Comparison of ENCODE assay signal across 1 cellular context in genomic region chr11:35036642-35037041, GRCh38.
TF ChIP-seq lines count a peak whose summit lies in the region.

No MANE protein-coding gene starts in this region.

TF ChIP-seq in K562, 482 proteins besides CTCF, POLR2A, EP300 and RAD21 (continued from another document and continues in another):
- TF ChIP-seq TAL1 (IDR thresholded peaks at IDR 0.05) (peak; percentile 57; the same call in 1 of the 2 replicates), ZNF444 (CRISPR knock-in tag; IDR thresholded peaks at IDR 0.05) (no peak), MIER1 (IDR thresholded peaks at IDR 0.05; ENCODE audit: low read depth) (no peak), ZNF668 (CRISPR knock-in tag; IDR thresholded peaks at IDR 0.05) (no peak), NR2C2 (CRISPR knock-in tag; IDR thresholded peaks at IDR 0.05) (no peak), NR2C2 (tag; IDR thresholded peaks at IDR 0.05) (peak; percentile 69), FOXP1 (CRISPR knock-in tag; IDR thresholded peaks at IDR 0.05) (no peak), DMBX1 (CRISPR knock-in tag; IDR thresholded peaks at IDR 0.05; ENCODE audit: borderline replicate concordance) (peak; percentile 35; the same call in 1 of the 2 replicates), HNRNPLL (IDR thresholded peaks at IDR 0.05; ENCODE audit: low read depth, low read length, poor library complexity, severe bottlenecking) (no peak), GATAD2B (IDR thresholded peaks at IDR 0.05; ENCODE audit: borderline replicate concordance) (no peak), TCF3 (CRISPR knock-in tag; IDR thresholded peaks at IDR 0.05) (peak; percentile 86), SUPT5H (IDR thresholded peaks at IDR 0.05) (no peak), ZNF431 (CRISPR knock-in tag; IDR thresholded peaks at IDR 0.05) (no peak), ZNF75A (CRISPR knock-in tag; IDR thresholded peaks at IDR 0.05) (no peak), CREM (IDR thresholded peaks at IDR 0.05; ENCODE audit: low read depth) (peak; percentile 33; the same call in 1 of the 2 replicates), ETS2 (tag; IDR thresholded peaks at IDR 0.05; ENCODE audit: borderline replicate concordance, poor library complexity, severe bottlenecking) (no peak), HOXB6 (CRISPR knock-in tag; IDR thresholded peaks at IDR 0.05; ENCODE audit: borderline replicate concordance) (no peak), L3MBTL2 (IDR thresholded peaks at IDR 0.05) (no peak), E2F3 (CRISPR knock-in tag; IDR thresholded peaks at IDR 0.05) (no peak), SMARCC2 (IDR thresholded peaks at IDR 0.05; ENCODE audit: low read depth) (no peak), TFE3 (CRISPR knock-in tag; IDR thresholded peaks at IDR 0.05) (no peak), ZNF140 (CRISPR knock-in tag; IDR thresholded peaks at IDR 0.05) (no peak), HNRNPK (IDR thresholded peaks at IDR 0.05; ENCODE audit: low read depth, low read length, poor library complexity, severe bottlenecking) (no peak), ARHGAP35 (IDR thresholded peaks at IDR 0.05; ENCODE audit: partially characterized antibody) (no peak), CCAR2 (IDR thresholded peaks at IDR 0.05; ENCODE audit: low read depth, low read length) (no peak), DDX20 (tag; IDR thresholded peaks at IDR 0.05; ENCODE audit: low read depth) (peak; percentile 36; the same call in 1 of the 2 replicates), PTBP1 (IDR thresholded peaks at IDR 0.05; ENCODE audit: low read depth, low read length) (no peak), ZSCAN29 (IDR thresholded peaks at IDR 0.05) (no peak), PTRF (tag; IDR thresholded peaks at IDR 0.05) (no peak), SETDB1 (IDR thresholded peaks at IDR 0.05; ENCODE audit: low read length) (no peak), KLF16 (IDR thresholded peaks at IDR 0.05) (peak; percentile 50; the same call in 1 of the 2 replicates), ELF4 (CRISPR knock-in tag; IDR thresholded peaks at IDR 0.05) (no peak), ZNF780A (CRISPR knock-in tag; IDR thresholded peaks at IDR 0.05) (no peak), ZFP1 (CRISPR knock-in tag; IDR thresholded peaks at IDR 0.05) (no peak), MED1 (CRISPR knock-in tag; IDR thresholded peaks at IDR 0.05; ENCODE audit: borderline replicate concordance) (no peak), TBL1XR1 (IDR thresholded peaks at IDR 0.05; ENCODE audit: low read length in 2 of 2) (no peak; a peak in 1 of 4 replicates), POLR2AphosphoS2 (IDR thresholded peaks at IDR 0.05; ENCODE audit: low read length) (no peak), KLF10 (CRISPR knock-in tag; IDR thresholded peaks at IDR 0.05) (no peak), POLR3A (IDR thresholded peaks at IDR 0.05; ENCODE audit: borderline replicate concordance, extremely low read depth, insufficient read depth, insufficient read length) (no peak), CREBBP (IDR thresholded peaks at IDR 0.05; ENCODE audit: low read depth, low read length) (no peak), PYGO2 (tag; IDR thresholded peaks at IDR 0.05) (no peak), NFIX (CRISPR knock-in tag; IDR thresholded peaks at IDR 0.05; ENCODE audit: low read depth) (no peak), FUS (optimal IDR thresholded peaks at IDR 0.05; ENCODE audit: low read depth, low read length) (no peak), XRCC4 (IDR thresholded peaks at IDR 0.05; ENCODE audit: extremely low read depth, insufficient read depth, insufficient read length) (no peak), IRF9 (tag; IDR thresholded peaks at IDR 0.05) (no peak), PRMT5 (CRISPR knock-in tag; IDR thresholded peaks at IDR 0.05) (no peak), ZNF384 (IDR thresholded peaks at IDR 0.05; ENCODE audit: low read depth, low read length) (no peak), ZNF316 (IDR thresholded peaks at IDR 0.05) (peak; percentile 19; the same call in 1 of the 2 replicates), ZC3H11A (IDR thresholded peaks at IDR 0.05; ENCODE audit: low read depth, low read length) (no peak), BDP1 (IDR thresholded peaks at IDR 0.05; ENCODE audit: insufficient read depth, insufficient read length) (no peak), THAP7 (CRISPR knock-in tag; IDR thresholded peaks at IDR 0.05) (no peak)
- TF ChIP-seq, protein P1, sequence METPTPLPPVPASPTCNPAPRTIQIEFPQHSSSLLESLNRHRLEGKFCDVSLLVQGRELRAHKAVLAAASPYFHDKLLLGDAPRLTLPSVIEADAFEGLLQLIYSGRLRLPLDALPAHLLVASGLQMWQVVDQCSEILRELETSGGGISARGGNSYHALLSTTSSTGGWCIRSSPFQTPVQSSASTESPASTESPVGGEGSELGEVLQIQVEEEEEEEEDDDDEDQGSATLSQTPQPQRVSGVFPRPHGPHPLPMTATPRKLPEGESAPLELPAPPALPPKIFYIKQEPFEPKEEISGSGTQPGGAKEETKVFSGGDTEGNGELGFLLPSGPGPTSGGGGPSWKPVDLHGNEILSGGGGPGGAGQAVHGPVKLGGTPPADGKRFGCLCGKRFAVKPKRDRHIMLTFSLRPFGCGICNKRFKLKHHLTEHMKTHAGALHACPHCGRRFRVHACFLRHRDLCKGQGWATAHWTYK (CRISPR knock-in tag; IDR thresholded peaks at IDR 0.05), result no peak
- TF ChIP-seq, protein P2, sequence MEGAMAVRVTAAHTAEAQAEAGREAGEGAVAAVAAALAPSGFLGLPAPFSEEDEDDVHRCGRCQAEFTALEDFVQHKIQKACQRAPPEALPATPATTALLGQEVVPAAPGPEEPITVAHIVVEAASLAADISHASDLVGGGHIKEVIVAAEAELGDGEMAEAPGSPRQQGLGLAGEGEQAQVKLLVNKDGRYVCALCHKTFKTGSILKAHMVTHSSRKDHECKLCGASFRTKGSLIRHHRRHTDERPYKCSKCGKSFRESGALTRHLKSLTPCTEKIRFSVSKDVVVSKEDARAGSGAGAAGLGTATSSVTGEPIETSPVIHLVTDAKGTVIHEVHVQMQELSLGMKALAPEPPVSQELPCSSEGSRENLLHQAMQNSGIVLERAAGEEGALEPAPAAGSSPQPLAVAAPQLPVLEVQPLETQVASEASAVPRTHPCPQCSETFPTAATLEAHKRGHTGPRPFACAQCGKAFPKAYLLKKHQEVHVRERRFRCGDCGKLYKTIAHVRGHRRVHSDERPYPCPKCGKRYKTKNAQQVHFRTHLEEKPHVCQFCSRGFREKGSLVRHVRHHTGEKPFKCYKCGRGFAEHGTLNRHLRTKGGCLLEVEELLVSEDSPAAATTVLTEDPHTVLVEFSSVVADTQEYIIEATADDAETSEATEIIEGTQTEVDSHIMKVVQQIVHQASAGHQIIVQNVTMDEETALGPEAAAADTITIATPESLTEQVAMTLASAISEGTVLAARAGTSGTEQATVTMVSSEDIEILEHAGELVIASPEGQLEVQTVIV (CRISPR knock-in tag; IDR thresholded peaks at IDR 0.05; ENCODE audit: borderline replicate concordance), result no peak
- TF ChIP-seq, protein P3, sequence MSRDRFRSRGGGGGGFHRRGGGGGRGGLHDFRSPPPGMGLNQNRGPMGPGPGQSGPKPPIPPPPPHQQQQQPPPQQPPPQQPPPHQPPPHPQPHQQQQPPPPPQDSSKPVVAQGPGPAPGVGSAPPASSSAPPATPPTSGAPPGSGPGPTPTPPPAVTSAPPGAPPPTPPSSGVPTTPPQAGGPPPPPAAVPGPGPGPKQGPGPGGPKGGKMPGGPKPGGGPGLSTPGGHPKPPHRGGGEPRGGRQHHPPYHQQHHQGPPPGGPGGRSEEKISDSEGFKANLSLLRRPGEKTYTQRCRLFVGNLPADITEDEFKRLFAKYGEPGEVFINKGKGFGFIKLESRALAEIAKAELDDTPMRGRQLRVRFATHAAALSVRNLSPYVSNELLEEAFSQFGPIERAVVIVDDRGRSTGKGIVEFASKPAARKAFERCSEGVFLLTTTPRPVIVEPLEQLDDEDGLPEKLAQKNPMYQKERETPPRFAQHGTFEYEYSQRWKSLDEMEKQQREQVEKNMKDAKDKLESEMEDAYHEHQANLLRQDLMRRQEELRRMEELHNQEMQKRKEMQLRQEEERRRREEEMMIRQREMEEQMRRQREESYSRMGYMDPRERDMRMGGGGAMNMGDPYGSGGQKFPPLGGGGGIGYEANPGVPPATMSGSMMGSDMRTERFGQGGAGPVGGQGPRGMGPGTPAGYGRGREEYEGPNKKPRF (IDR thresholded peaks at IDR 0.05; ENCODE audit: low read depth, low read length), result no peak
- TF ChIP-seq, protein P4, sequence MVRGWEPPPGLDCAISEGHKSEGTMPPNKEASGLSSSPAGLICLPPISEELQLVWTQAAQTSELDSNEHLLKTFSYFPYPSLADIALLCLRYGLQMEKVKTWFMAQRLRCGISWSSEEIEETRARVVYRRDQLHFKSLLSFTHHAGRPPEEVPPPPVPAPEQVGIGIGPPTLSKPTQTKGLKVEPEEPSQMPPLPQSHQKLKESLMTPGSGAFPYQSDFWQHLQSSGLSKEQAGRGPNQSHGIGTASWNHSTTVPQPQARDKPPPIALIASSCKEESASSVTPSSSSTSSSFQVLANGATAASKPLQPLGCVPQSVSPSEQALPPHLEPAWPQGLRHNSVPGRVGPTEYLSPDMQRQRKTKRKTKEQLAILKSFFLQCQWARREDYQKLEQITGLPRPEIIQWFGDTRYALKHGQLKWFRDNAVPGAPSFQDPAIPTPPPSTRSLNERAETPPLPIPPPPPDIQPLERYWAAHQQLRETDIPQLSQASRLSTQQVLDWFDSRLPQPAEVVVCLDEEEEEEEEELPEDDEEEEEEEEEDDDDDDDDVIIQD (CRISPR knock-in tag; IDR thresholded peaks at IDR 0.05), result no peak
- TF ChIP-seq, protein P5, sequence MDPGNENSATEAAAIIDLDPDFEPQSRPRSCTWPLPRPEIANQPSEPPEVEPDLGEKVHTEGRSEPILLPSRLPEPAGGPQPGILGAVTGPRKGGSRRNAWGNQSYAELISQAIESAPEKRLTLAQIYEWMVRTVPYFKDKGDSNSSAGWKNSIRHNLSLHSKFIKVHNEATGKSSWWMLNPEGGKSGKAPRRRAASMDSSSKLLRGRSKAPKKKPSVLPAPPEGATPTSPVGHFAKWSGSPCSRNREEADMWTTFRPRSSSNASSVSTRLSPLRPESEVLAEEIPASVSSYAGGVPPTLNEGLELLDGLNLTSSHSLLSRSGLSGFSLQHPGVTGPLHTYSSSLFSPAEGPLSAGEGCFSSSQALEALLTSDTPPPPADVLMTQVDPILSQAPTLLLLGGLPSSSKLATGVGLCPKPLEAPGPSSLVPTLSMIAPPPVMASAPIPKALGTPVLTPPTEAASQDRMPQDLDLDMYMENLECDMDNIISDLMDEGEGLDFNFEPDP (CRISPR knock-in tag; IDR thresholded peaks at IDR 0.05), result no peak
- TF ChIP-seq, protein P6, sequence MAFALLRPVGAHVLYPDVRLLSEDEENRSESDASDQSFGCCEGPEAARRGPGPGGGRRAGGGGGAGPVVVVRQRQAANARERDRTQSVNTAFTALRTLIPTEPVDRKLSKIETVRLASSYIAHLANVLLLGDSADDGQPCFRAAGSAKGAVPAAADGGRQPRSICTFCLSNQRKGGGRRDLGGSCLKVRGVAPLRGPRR (CRISPR knock-in tag; IDR thresholded peaks at IDR 0.05), result no peak
- TF ChIP-seq, protein P7, sequence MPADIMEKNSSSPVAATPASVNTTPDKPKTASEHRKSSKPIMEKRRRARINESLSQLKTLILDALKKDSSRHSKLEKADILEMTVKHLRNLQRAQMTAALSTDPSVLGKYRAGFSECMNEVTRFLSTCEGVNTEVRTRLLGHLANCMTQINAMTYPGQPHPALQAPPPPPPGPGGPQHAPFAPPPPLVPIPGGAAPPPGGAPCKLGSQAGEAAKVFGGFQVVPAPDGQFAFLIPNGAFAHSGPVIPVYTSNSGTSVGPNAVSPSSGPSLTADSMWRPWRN (IDR thresholded peaks at IDR 0.05; ENCODE audit: low read depth), result no peak
- TF ChIP-seq, protein P8, sequence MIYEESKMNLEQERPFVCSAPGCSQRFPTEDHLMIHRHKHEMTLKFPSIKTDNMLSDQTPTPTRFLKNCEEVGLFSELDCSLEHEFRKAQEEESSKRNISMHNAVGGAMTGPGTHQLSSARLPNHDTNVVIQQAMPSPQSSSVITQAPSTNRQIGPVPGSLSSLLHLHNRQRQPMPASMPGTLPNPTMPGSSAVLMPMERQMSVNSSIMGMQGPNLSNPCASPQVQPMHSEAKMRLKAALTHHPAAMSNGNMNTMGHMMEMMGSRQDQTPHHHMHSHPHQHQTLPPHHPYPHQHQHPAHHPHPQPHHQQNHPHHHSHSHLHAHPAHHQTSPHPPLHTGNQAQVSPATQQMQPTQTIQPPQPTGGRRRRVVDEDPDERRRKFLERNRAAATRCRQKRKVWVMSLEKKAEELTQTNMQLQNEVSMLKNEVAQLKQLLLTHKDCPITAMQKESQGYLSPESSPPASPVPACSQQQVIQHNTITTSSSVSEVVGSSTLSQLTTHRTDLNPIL (CRISPR knock-in tag; IDR thresholded peaks at IDR 0.05), result no peak
- TF ChIP-seq, protein P9, sequence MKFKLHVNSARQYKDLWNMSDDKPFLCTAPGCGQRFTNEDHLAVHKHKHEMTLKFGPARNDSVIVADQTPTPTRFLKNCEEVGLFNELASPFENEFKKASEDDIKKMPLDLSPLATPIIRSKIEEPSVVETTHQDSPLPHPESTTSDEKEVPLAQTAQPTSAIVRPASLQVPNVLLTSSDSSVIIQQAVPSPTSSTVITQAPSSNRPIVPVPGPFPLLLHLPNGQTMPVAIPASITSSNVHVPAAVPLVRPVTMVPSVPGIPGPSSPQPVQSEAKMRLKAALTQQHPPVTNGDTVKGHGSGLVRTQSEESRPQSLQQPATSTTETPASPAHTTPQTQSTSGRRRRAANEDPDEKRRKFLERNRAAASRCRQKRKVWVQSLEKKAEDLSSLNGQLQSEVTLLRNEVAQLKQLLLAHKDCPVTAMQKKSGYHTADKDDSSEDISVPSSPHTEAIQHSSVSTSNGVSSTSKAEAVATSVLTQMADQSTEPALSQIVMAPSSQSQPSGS (CRISPR knock-in tag; IDR thresholded peaks at IDR 0.05), result no peak
